ENCODE assay signal across 8 cellular contexts in the genomic region with DNA sequence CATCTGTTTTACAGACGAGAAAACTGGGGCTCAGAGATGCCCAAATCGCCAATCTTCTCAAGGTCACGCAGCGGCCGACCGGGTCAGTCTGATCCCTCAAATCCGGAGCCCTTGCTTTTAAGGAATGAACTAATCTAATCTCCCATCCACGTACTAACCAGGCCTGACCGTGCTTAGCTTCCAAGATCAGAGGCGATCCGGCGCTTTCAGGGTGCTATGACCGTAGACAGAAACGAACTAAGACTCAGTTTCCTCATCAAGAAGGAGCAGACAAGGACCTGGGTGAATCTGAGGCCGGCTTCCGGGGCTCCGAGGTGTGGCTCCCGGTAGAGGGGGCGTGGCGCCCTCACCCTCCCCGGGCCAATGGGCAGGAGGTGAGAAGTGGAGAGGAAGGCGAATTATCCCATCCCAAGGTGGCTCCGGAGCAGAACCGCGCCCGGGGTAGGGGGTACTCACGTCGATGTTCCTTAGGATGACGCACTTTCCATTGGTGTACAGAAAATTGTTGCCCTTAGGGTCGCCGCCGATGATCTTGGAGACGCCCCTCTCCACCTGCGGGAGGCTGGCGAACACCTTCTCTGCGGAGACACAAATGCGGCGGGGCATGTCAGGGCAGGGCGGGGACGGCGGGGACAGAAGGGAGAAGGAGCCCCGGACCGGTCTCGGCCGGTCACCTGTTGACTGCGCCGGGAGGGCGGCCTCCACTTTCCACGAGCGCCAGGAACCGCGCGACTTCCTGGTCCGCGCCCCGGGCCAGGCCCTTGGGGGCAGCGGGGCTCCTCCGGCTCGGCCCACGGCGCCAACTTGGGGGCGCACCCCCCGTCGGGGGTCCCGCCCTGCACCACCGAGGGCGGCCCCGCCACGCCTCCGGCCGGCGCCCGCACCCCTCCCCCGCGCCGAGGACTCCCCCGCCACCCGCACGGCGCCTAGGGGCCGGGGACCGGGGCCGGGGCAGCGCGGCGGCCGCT. TPM values are rescaled to one million over a fixed set of nuclear protein-coding genes. Genes with fewer than 3 reads are reported as not detected.
DNase-seq lines count a peak whose midpoint lies in the region; ATAC-seq and TF ChIP-seq lines count a peak whose summit lies in the region.

No MANE protein-coding gene starts in this region.

- H3K27me3 ChIP-seq in HUES64 (ENCODE audit: insufficient read depth, low read length) (no peaks in the 10 kb centered on the region), mammary epithelial cell (ENCODE audit: insufficient read depth, low read length) (no peaks in the 10 kb centered on the region)

- peaks cover 54% of the 10 kb centered on the region for H3K79me2 ChIP-seq in mammary epithelial cell (ENCODE audit: insufficient read depth, low read length)

- TF ChIP-seq CTCF in mammary epithelial cell (conservative IDR thresholded peaks at IDR 0.05 in 1 of 2, IDR thresholded peaks at IDR 0.05 in 1 of 2; ENCODE audit: extremely low read depth in 1 of 2, insufficient read depth in 1 of 2, low read depth in 1 of 2, low read length in 2 of 2), result no peak

- 5% methylated on average over 87 of the region's 87 CpGs for WGBS in HUES64
- 3% methylated on average over 31 of the region's 87 CpGs for WGBS in mammary epithelial cell (ENCODE audit: low coverage, missing lambda C conversion rate)

- CTCF ChIA-PET in mammary epithelial cell (lab: Charles Lee; ENCODE audit: low non-redundant PET), result interaction anchor here (0.6 to 0.7 kb wide), 3 partner anchors 25 to 101 kb away, joined by 3 to 10 read pairs (median 3); no protein-coding TSS in a partner anchor

- peak; percentile 36 for ATAC-seq in GM21526 (IDR thresholded peaks at IDR 0.05; ENCODE audit: low FRiP score, unreplicated experiment)

- in situ Hi-C loops in mammary epithelial cell (cut with MboI; ENCODE audit: low sequenced_read_pairs in 2 of 2), result no loop called here

- intact Hi-C loops in mammary epithelial cell (cut with micrococcal nuclease), result loop anchor here (1.0 to 2.0 kb wide), 3 partner anchors 10 to 41 kb away; no protein-coding TSS in a partner anchor

- no peaks in the 10 kb centered on the region for H3K9me3 ChIP-seq in HUES64 (ENCODE audit: insufficient read depth, low read depth, low read length)
- no peaks in the 10 kb centered on the region for H3K9me3 ChIP-seq in mammary epithelial cell (replicated peaks; ENCODE audit: insufficient read depth, low read length)

- H3K9ac ChIP-seq in HUES64 (ENCODE audit: low read depth, low read length) (peak overlapping the region; percentile 98), mammary epithelial cell (ENCODE audit: insufficient read depth, low read length) (peak overlapping the region; percentile 83)

- BruUV-seq in mammary epithelial cell (replicated peaks; lab: Mats Ljungman, UMichigan), result no TSS peak

- H4K20me1 ChIP-seq in mammary epithelial cell (ENCODE audit: insufficient read depth, low read length), result peaks cover 3% of the 10 kb centered on the region

- H3K27ac ChIP-seq in HUES64 (ENCODE audit: low read depth, low read length), result peak overlapping the region; percentile 98
- peak overlapping the region; percentile 59 for H3K27ac ChIP-seq in mammary epithelial cell (ENCODE audit: insufficient read depth, low read depth, low read length)

- dilution Hi-C loops in mammary epithelial cell (cut with HindIII; ENCODE audit: low sequenced_read_pairs), result no loop called here

- H3K36me3 ChIP-seq in HUES64 (ENCODE audit: insufficient read depth, low read length) (peaks cover 48% of the 10 kb centered on the region), mammary epithelial cell (ENCODE audit: insufficient read depth, low read length) (peaks cover 36% of the 10 kb centered on the region)

- peak overlapping the region; percentile 35 for H2AFZ ChIP-seq in mammary epithelial cell (ENCODE audit: low read depth, low read length)

- H3K4me1 ChIP-seq in HUES64 (ENCODE audit: insufficient read depth, low read length) (peaks cover 49% of the 10 kb centered on the region), mammary epithelial cell (ENCODE audit: insufficient read depth, low read length) (peaks cover 39% of the 10 kb centered on the region)

- H3K4me3 ChIP-seq in HUES64 (ENCODE audit: low read length), result peak overlapping the region; percentile 89
- H3K4me3 ChIP-seq in mammary epithelial cell (replicated peaks in 1 of 3; ENCODE audit: insufficient read depth in 1 of 3, low read depth in 2 of 3, low read length in 3 of 3), result peak overlapping the region; percentile 79 to 88 (median 84)

- H3K4me2 ChIP-seq in mammary epithelial cell (ENCODE audit: insufficient read depth, low read depth, low read length), result peak overlapping the region; percentile 86

- DNase-seq in ELF-1 (ENCODE audit: low read depth, low spot score) (peak; percentile 73), UCSD-AML1 (lab: John Stamatoyannopoulos, UW; ENCODE audit: unreplicated experiment) (peak; percentile 54), mammary epithelial cell (peak; percentile 74), left kidney (ENCODE audit: low read depth, low spot score) (peak; percentile 73), GDM1 (lab: John Stamatoyannopoulos, UW) (no peak)
- DNase-seq in stimulated activated CD4-positive, alpha-beta T cell treated with anti-CD3 and anti-CD28 coated beads, TNF-alpha, amount 100 ng/mL, for 1 hour (ENCODE audit: low read depth in 3 of 3, low spot score in 1 of 3), result peak in 2 of 3 donors; percentile 47 to 53

RNA-seq across cellular contexts. Expression of gene WDR1, which starts 0.7 kb away (rescaled TPM):
- polyA plus RNA-seq in HUES64 (2013, experiment 1 of 2), result 211 TPM
- 179 TPM for polyA plus RNA-seq in HUES64 (2013, experiment 2 of 2)
- 100 to 1,000 TPM; 384 to 470 TPM for total RNA-seq in mammary epithelial cell
- 466 TPM for polyA plus RNA-seq in mammary epithelial cell
- 713 TPM for polyA minus RNA-seq in mammary epithelial cell
